In the genomic region with DNA sequence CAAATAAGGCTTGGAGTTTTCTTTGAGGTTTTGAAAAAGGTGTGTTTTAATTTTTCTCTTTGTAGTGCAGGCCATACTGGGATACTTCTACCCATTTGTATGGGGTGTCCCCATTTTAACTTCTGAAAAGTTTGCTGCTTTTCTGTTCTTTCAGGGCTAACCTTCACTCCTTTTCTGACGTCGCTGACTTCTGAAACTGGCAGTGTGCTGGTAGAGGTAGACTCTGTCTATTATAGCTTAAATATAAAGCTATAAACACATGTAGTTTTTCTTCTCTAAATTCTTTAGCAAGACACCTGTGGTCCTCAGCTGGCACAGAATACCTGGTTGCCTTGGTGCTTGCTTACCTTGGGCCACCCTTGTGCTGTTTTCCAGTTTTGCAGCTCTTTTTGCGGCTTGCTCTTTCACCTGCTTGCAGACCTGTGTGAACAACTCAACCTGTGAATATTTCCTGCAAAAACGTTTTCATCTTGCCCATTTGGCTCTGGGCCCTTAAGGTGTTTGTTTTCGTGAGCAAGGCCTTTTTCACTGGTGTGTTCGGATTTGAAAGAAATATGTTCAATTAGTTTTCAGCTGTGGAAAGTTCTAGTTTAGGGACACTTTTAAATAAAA, we compare ENCODE assay signal across 28 cellular contexts. TPM values are rescaled to one million over a fixed set of nuclear protein-coding genes. Genes with fewer than 3 reads are reported as not detected.
A peak's percentile ranks its signal among the peaks of the same experiment; 100 is the strongest.
DNase-seq lines count a peak whose midpoint lies in the region; TF ChIP-seq lines count a peak whose summit lies in the region.
"Had no signal": no experiment of that assay in that cellular context is flagged by ENCODE, and none has a peak within 500 bp of the region (broad histone marks: within the 10 kb centered on the region; RNA-seq: fewer than 3 reads in every experiment).

No MANE protein-coding gene starts in this region.

- no peak overlapping the region for H3K56ac ChIP-seq in mesendoderm (ENCODE audit: low read length)

- H3K4me1 ChIP-seq in breast epithelium (peaks cover 0 to 4% of the 10 kb centered on the region in 2 donors), endodermal cell (ENCODE audit: control insufficient read depth, insufficient read depth, low read length) (no peaks in the 10 kb centered on the region), mesendoderm (ENCODE audit: control insufficient read depth, low read depth, low read length) (peaks cover 16% of the 10 kb centered on the region)
- H3K4me1 ChIP-seq: ascending aorta had no signal

- CTCF ChIA-PET in MCF 10A (lab: Yijun Ruan, JAX): interaction anchor here (0.7 to 2.2 kb wide), 5 partner anchors 9 to 681 kb away, joined by 3 to 11 read pairs (median 4); no protein-coding TSS in a partner anchor

- no peak overlapping the region for H2BK15ac ChIP-seq in mesendoderm (replicated peaks; ENCODE audit: low read depth)

- H3K4me3 Mint-ChIP-seq in MCF 10A (ENCODE audit: unreplicated experiment): peak overlapping the region; percentile 27
- H3K4me3 Mint-ChIP-seq in endodermal cell: no peak overlapping the region
- no peak overlapping the region for H3K4me3 Mint-ChIP-seq in activated T-cell treated with anti-CD3 and anti-CD28 coated beads, Interleukin-2, amount 50 U/mL, for 24 hours
- H3K4me3 Mint-ChIP-seq: activated CD4-positive, alpha-beta T cell treated with anti-CD3 and anti-CD28 coated beads, Interleukin-2, amount 10 ng/mL, durations not matched to agents 7 days and 5 days; activated CD8-positive, alpha-beta memory T cell treated with anti-CD3 and anti-CD28 coated beads, Interleukin-2, amount 10 ng/mL, durations not matched to agents 7 days and 5 days; activated T-helper 1 cell treated with anti-CD3 and anti-CD28 coated beads, Interleukin-12 subunit alpha, Interleukin-12 subunit beta, Interleukin-2, Interleukin-4 antibody, amounts not matched to agents 30 ng/mL and 10 ng/mL and 1 ng/mL, durations not matched to agents 14 hours and 24 hours and 36 hours; CD8-positive, alpha-beta memory T cell; T-helper 17 cell had no signal

- no peak overlapping the region for H3K4me2 ChIP-seq in mesendoderm (ENCODE audit: low read length)
- H3K4me2 ChIP-seq: smooth muscle cell had no signal

- H3K4ac ChIP-seq in mesendoderm (ENCODE audit: low read depth, low read length): peak overlapping the region; percentile 31

- peak overlapping the region; percentile 80 for H3K18ac ChIP-seq in mesendoderm (ENCODE audit: low read length)

- H3K4me3 ChIP-seq in breast epithelium (no peak overlapping the region), endodermal cell (ENCODE audit: low read length) (no peak overlapping the region), mesendoderm (ENCODE audit: low read length) (no peak overlapping the region)
- H3K4me3 ChIP-seq: ascending aorta, GM12878, SJCRH30, smooth muscle cell, thoracic aorta had no signal

- H3K27me3 Mint-ChIP-seq in MCF 10A (ENCODE audit: insufficient read depth, unreplicated experiment) (no peaks in the 10 kb centered on the region), endodermal cell (ENCODE audit: insufficient read depth) (no peaks in the 10 kb centered on the region)
- H3K27me3 Mint-ChIP-seq in activated T-cell treated with anti-CD3 and anti-CD28 coated beads, Interleukin-2, amount 50 U/mL, for 24 hours: no peaks in the 10 kb centered on the region
- H3K27me3 Mint-ChIP-seq: activated CD8-positive, alpha-beta memory T cell treated with anti-CD3 and anti-CD28 coated beads, Interleukin-2, amount 10 ng/mL, durations not matched to agents 7 days and 5 days; CD8-positive, alpha-beta memory T cell; T-helper 17 cell had no signal

- H3K27ac ChIP-seq in breast epithelium: peak overlapping the region in 1 of 2 donors; percentile 14
- no peak overlapping the region for H3K27ac ChIP-seq in endodermal cell (ENCODE audit: low read depth, low read length)
- no peak overlapping the region for H3K27ac ChIP-seq in mesendoderm (ENCODE audit: low read depth, low read length)
- H3K27ac ChIP-seq: ascending aorta, SJCRH30, thoracic aorta had no signal

- H2AK5ac ChIP-seq in mesendoderm (ENCODE audit: low read length): no peak overlapping the region

- H3K27ac Mint-ChIP-seq in MCF 10A (ENCODE audit: low read depth, unreplicated experiment) (no peak overlapping the region), endodermal cell (peak overlapping the region; percentile 74)
- no peak overlapping the region for H3K27ac Mint-ChIP-seq in activated T-cell treated with anti-CD3 and anti-CD28 coated beads, Interleukin-2, amount 50 U/mL, for 24 hours
- H3K27ac Mint-ChIP-seq: activated CD4-positive, alpha-beta T cell treated with anti-CD3 and anti-CD28 coated beads, Interleukin-2, amount 10 ng/mL, durations not matched to agents 7 days and 5 days; activated CD8-positive, alpha-beta memory T cell treated with anti-CD3 and anti-CD28 coated beads, Interleukin-2, amount 10 ng/mL, durations not matched to agents 7 days and 5 days; activated naive CD4-positive, alpha-beta T cell treated with anti-CD3 and anti-CD28 coated beads, Interleukin-2, amount 50 U/mL, for 72 hours; activated T-helper 1 cell treated with anti-CD3 and anti-CD28 coated beads, Interleukin-12 subunit alpha, Interleukin-12 subunit beta, Interleukin-2, Interleukin-4 antibody, amounts not matched to agents 30 ng/mL and 10 ng/mL and 1 ng/mL, durations not matched to agents 14 hours and 24 hours and 36 hours; CD8-positive, alpha-beta memory T cell; T-helper 17 cell had no signal

- H4K8ac ChIP-seq in mesendoderm (ENCODE audit: low read depth, low read length): no peak overlapping the region

- H3K36me3 ChIP-seq in breast epithelium: no peaks in the 10 kb centered on the region
- no peaks in the 10 kb centered on the region for H3K36me3 ChIP-seq in endodermal cell (ENCODE audit: control insufficient read depth, insufficient read depth, low read length)
- H3K36me3 ChIP-seq in mesendoderm (ENCODE audit: control insufficient read depth, insufficient read depth, low read length): no peaks in the 10 kb centered on the region
- H3K36me3 ChIP-seq: ascending aorta, SJCRH30, thoracic aorta had no signal

- no peak overlapping the region for H3K23ac ChIP-seq in mesendoderm (ENCODE audit: low read length)

- H3K27me3 ChIP-seq in breast epithelium: no peaks in the 10 kb centered on the region
- no peaks in the 10 kb centered on the region for H3K27me3 ChIP-seq in endodermal cell (ENCODE audit: control insufficient read depth, insufficient read depth, low read length, poor library complexity, severe bottlenecking)
- H3K27me3 ChIP-seq in mesendoderm (ENCODE audit: insufficient read depth, low read length, poor library complexity): no peaks in the 10 kb centered on the region
- H3K27me3 ChIP-seq: ascending aorta, SJCRH30 had no signal

- H2BK5ac ChIP-seq in mesendoderm (ENCODE audit: low read length): no peak overlapping the region

- no TSS peak for BruUV-seq in MCF 10A (replicated peaks; lab: Mats Ljungman, UMichigan)

- peaks cover 68% of the 10 kb centered on the region for H3K79me2 ChIP-seq in mesendoderm (ENCODE audit: control insufficient read depth, insufficient read depth, low read length)

- H4K5ac ChIP-seq in mesendoderm (ENCODE audit: low read length): no peak overlapping the region

- H3K4me1 Mint-ChIP-seq in MCF 10A (ENCODE audit: insufficient read depth, unreplicated experiment) (peaks cover 38% of the 10 kb centered on the region), endodermal cell (peaks cover 46% of the 10 kb centered on the region)
- H3K4me1 Mint-ChIP-seq in activated T-cell treated with anti-CD3 and anti-CD28 coated beads, Interleukin-2, amount 50 U/mL, for 24 hours (ENCODE audit: low read depth): no peaks in the 10 kb centered on the region
- H3K4me1 Mint-ChIP-seq: activated CD4-positive, alpha-beta T cell treated with anti-CD3 and anti-CD28 coated beads, Interleukin-2, amount 10 ng/mL, durations not matched to agents 7 days and 5 days; activated CD8-positive, alpha-beta memory T cell treated with anti-CD3 and anti-CD28 coated beads, Interleukin-2, amount 10 ng/mL, durations not matched to agents 7 days and 5 days had no signal

- H3K36me3 Mint-ChIP-seq in MCF 10A (ENCODE audit: insufficient read depth, unreplicated experiment) (no peaks in the 10 kb centered on the region), endodermal cell (ENCODE audit: low read depth) (peaks cover 6% of the 10 kb centered on the region)
- H3K36me3 Mint-ChIP-seq in activated T-cell treated with anti-CD3 and anti-CD28 coated beads, Interleukin-2, amount 50 U/mL, for 24 hours (ENCODE audit: low read depth): no peaks in the 10 kb centered on the region
- H3K36me3 Mint-ChIP-seq: activated naive CD4-positive, alpha-beta T cell treated with anti-CD3 and anti-CD28 coated beads, Interleukin-2, amount 50 U/mL, for 72 hours had no signal

- DNase-seq in MCF 10A (ENCODE audit: unreplicated experiment): peak; percentile 33
- DNase-seq in breast epithelium (ENCODE audit: low spot score in 2 of 2): no peak
- DNase-seq in endodermal cell: peak; percentile 59
- DNase-seq in mesendoderm: no peak
- DNase-seq in SW 1271 (lab: John Stamatoyannopoulos, UW): no peak
- DNase-seq in NCI-H1105 treated with DMSO at 0.1 percent for 48 hours (lab: John Stamatoyannopoulos, UW): no peak
- no peak for DNase-seq in activated T-cell treated with anti-CD3 and anti-CD28 coated beads, Interleukin-2, amount 50 U/mL, for 24 hours
- DNase-seq in UCSD-AML1 (lab: John Stamatoyannopoulos, UW; ENCODE audit: unreplicated experiment): no peak
- DNase-seq: activated CD4-positive, alpha-beta T cell treated with anti-CD3 and anti-CD28 coated beads, Interleukin-2, amount 10 ng/mL, durations not matched to agents 7 days and 5 days; activated CD8-positive, alpha-beta memory T cell treated with anti-CD3 and anti-CD28 coated beads, Interleukin-2, amount 10 ng/mL, durations not matched to agents 7 days and 5 days; AML-193; CD8-positive, alpha-beta memory T cell; cerebellar nuclear complex; DMS53; effector memory CD4-positive, alpha-beta T cell; Karpas-422; NCI-H187; NCI-H345; SJCRH30; stimulated activated CD4-positive, alpha-beta T cell treated with anti-CD3 and anti-CD28 coated beads, Interleukin-2, amount 100 ng/mL, for 48 hours; stimulated activated naive CD4-positive, alpha-beta T cell; T-helper 17 cell had no signal

- intact Hi-C loops in MCF 10A (cut with micrococcal nuclease): loop anchor here (2.0 kb wide), 1 partner anchor 41 kb away; no protein-coding TSS in a partner anchor
- intact Hi-C loops in breast epithelium (cut with DNase I; ENCODE audit: low total_unique reads): no loop called here

- no peak overlapping the region for H3K9ac ChIP-seq in endodermal cell (ENCODE audit: extremely low read depth, low read length, poor library complexity, severe bottlenecking)
- no peak overlapping the region for H3K9ac ChIP-seq in mesendoderm (ENCODE audit: low read length)

- H3K9me3 Mint-ChIP-seq in MCF 10A (ENCODE audit: unreplicated experiment): no peaks in the 10 kb centered on the region
- H3K9me3 Mint-ChIP-seq in endodermal cell: no peaks in the 10 kb centered on the region
- peaks cover 3% of the 10 kb centered on the region for H3K9me3 Mint-ChIP-seq in activated T-cell treated with anti-CD3 and anti-CD28 coated beads, Interleukin-2, amount 50 U/mL, for 24 hours
- H3K9me3 Mint-ChIP-seq: activated CD4-positive, alpha-beta T cell treated with anti-CD3 and anti-CD28 coated beads, Interleukin-2, amount 10 ng/mL, durations not matched to agents 7 days and 5 days; activated naive CD4-positive, alpha-beta T cell treated with anti-CD3 and anti-CD28 coated beads, Interleukin-2, amount 50 U/mL, for 72 hours; activated T-helper 1 cell treated with anti-CD3 and anti-CD28 coated beads, Interleukin-12 subunit alpha, Interleukin-12 subunit beta, Interleukin-2, Interleukin-4 antibody, amounts not matched to agents 30 ng/mL and 10 ng/mL and 1 ng/mL, durations not matched to agents 14 hours and 24 hours and 36 hours; CD8-positive, alpha-beta memory T cell had no signal

- peaks cover 6% of the 10 kb centered on the region for H3K79me1 ChIP-seq in mesendoderm (ENCODE audit: low read length)

- H3K9me3 ChIP-seq in breast epithelium: no peaks in the 10 kb centered on the region
- H3K9me3 ChIP-seq in endodermal cell (ENCODE audit: control insufficient read depth, low read length): peaks cover 6% of the 10 kb centered on the region
- H3K9me3 ChIP-seq: ascending aorta, SJCRH30, thoracic aorta had no signal

- H2BK120ac ChIP-seq in mesendoderm (ENCODE audit: low read depth, low read length): no peak overlapping the region

- no peak for TF ChIP-seq POLR2A in breast epithelium (IDR thresholded peaks at IDR 0.05)

- 46 to 70% methylated on average over 2 to 6 of the region's 6 CpGs for WGBS in endodermal cell (ENCODE audit: insufficient coverage in 1 of 2, insufficient read length in 1 of 2), 2 experiments
- no CpG with 5 or more reads among the region's 6 CpGs for WGBS in mesendoderm (ENCODE audit: extremely low coverage, insufficient coverage, low lambda C conversion rate)

- TF ChIP-seq CTCF in MCF 10A (IDR thresholded peaks at IDR 0.05; ENCODE audit: unreplicated experiment) (no peak), breast epithelium (IDR thresholded peaks at IDR 0.05) (no peak), endodermal cell (conservative IDR thresholded peaks at IDR 0.05) (no peak)

- POLR2A ChIA-PET in MCF 10A (lab: Yijun Ruan, JAX): interaction anchor here (0.7 to 13.2 kb wide), 9 partner anchors 11 to 127 kb away, joined by 3 to 316 read pairs (median 8); partner anchors contain the start of gene PHLPP1

RNA-seq across cellular contexts. Expression of gene PHLPP1, which starts 42.2 kb away (rescaled TPM):
- total RNA-seq in MCF 10A (2022) (12.4 and 13.1 TPM in 2 replicates), breast epithelium (10 to 100 TPM in 2 of 3 donors, 1 to 10 TPM in 1; 9.8 to 19.9 (median 15.4) TPM), endodermal cell (10 to 100 TPM; 19.8 to 28.1 TPM)
- polyA plus RNA-seq in endodermal cell (2013, experiment 1 of 2): 18.1 TPM
- 16.0 TPM for polyA plus RNA-seq in endodermal cell (2013, experiment 2 of 2)
- 17.3 TPM for polyA plus RNA-seq in mesendoderm (2013, experiment 1 of 2)
- polyA plus RNA-seq in mesendoderm (2013, experiment 2 of 2): 16.1 TPM

Comparison
In these comparisons a context has a peak if more than half of its experiments do, and no peak if none do; other contexts are left out.
1. DNase-seq: peak in MCF 10A (single experiment) and endodermal cell (single experiment); none in breast epithelium (0 of 2), mesendoderm (single experiment), SW 1271 (0 of 2), NCI-H1105 treated with DMSO at 0.1 percent for 48 hours (single experiment), activated T-cell treated with anti-CD3 and anti-CD28 coated beads, Interleukin-2, amount 50 U/mL, for 24 hours (single experiment) and UCSD-AML1 (single experiment).